9 cellular contexts compared by ENCODE assay signal in genomic region chr1:79353224-79353623, GRCh38.
DNase-seq lines count a peak whose midpoint lies in the region; ATAC-seq and TF ChIP-seq lines count a peak whose summit lies in the region.
"Had no signal": no experiment of that assay in that cellular context is flagged by ENCODE, and none has a peak within 500 bp of the region (broad histone marks: within the 10 kb centered on the region; RNA-seq: fewer than 3 reads in every experiment).

No MANE protein-coding gene starts in this region.

- no peak overlapping the region for H3K4me3 ChIP-seq in HAP-1
- H3K4me3 ChIP-seq in thoracic aorta, result no peak overlapping the region

- TF ChIP-seq CTCF in glutamatergic neuron (IDR thresholded peaks at IDR 0.05; ENCODE audit: partially characterized antibody, unreplicated experiment) (peak; percentile 59), thoracic aorta (IDR thresholded peaks at IDR 0.05) (peak; percentile 30)

- no peaks in the 10 kb centered on the region for H3K4me1 ChIP-seq in HAP-1
- H3K4me1 ChIP-seq in thoracic aorta (ENCODE audit: control insufficient read depth in 1 of 2, low read depth in 2 of 2), result no peaks in the 10 kb centered on the region

- no peaks in the 10 kb centered on the region for H3K27me3 Mint-ChIP-seq in glutamatergic neuron (ENCODE audit: unreplicated experiment)
- H3K27me3 Mint-ChIP-seq: naive B cell had no signal

- in situ Hi-C loops in HAP-1 (cut with MboI; ENCODE audit: low sequenced_read_pairs), result no loop called here

- peaks cover 3% of the 10 kb centered on the region; the same call in 1 of the 2 replicates for H3K27me3 ChIP-seq in HAP-1 (ENCODE audit: low read depth)
- no peaks in the 10 kb centered on the region for H3K27me3 ChIP-seq in thoracic aorta (replicated peaks; ENCODE audit: insufficient read depth)

- no peaks in the 10 kb centered on the region for H3K36me3 Mint-ChIP-seq in glutamatergic neuron (ENCODE audit: unreplicated experiment)
- H3K36me3 Mint-ChIP-seq: naive B cell had no signal

- H3K36me3 ChIP-seq in HAP-1 (replicated peaks), result no peaks in the 10 kb centered on the region
- no peaks in the 10 kb centered on the region for H3K36me3 ChIP-seq in thoracic aorta

- DNase-seq in EH (ENCODE audit: low read depth) (peak; percentile 82), HAP-1 (ENCODE audit: low spot score in 2 of 2) (peak; percentile 56 to 59), RKO (ENCODE audit: low spot score) (peak; percentile 68), glutamatergic neuron (no peak), thoracic aorta (ENCODE audit: low spot score) (no peak), middle frontal gyrus (ENCODE audit: extremely low spot score, low spot score) (no peak)
- DNase-seq: naive B cell had no signal

- no peak overlapping the region for H3K27ac Mint-ChIP-seq in glutamatergic neuron (ENCODE audit: unreplicated experiment)
- H3K27ac Mint-ChIP-seq: naive B cell had no signal

- peaks cover 1% of the 10 kb centered on the region for H3K9me3 Mint-ChIP-seq in glutamatergic neuron (ENCODE audit: unreplicated experiment)
- H3K9me3 Mint-ChIP-seq: naive B cell had no signal

- H3K4me1 Mint-ChIP-seq in glutamatergic neuron (ENCODE audit: low read depth, unreplicated experiment), result peaks cover 1% of the 10 kb centered on the region
- H3K4me1 Mint-ChIP-seq: naive B cell had no signal

- H3K4me3 Mint-ChIP-seq in glutamatergic neuron (ENCODE audit: unreplicated experiment), result no peak overlapping the region
- H3K4me3 Mint-ChIP-seq: naive B cell had no signal

- H3K9me3 ChIP-seq in HAP-1 (no peaks in the 10 kb centered on the region), thoracic aorta (no peaks in the 10 kb centered on the region)

- ATAC-seq in thoracic aorta (ENCODE audit: insufficient number of reproducible peaks, low FRiP score, low read depth) (peak; percentile 83), GM19035 (IDR thresholded peaks at IDR 0.05; ENCODE audit: unreplicated experiment) (no peak)
- ATAC-seq in activated CD4-positive, CD25-positive, alpha-beta regulatory T cell treated with anti-CD3 and anti-CD28 coated beads, Interleukin-2, amount 50 U/mL, for 24 hours, result no peak

- H3K27ac ChIP-seq in thoracic aorta, result no peak overlapping the region

Comparison
In these comparisons a context has a peak if more than half of its experiments do, and no peak if none do; other contexts are left out.
1. DNase-seq: peak in EH (single experiment), HAP-1 (2 of 2) and RKO (single experiment); none in glutamatergic neuron (single experiment), thoracic aorta (single experiment) and middle frontal gyrus (single experiment).